1 cellular context compared by ENCODE assay signal in the genomic region with DNA sequence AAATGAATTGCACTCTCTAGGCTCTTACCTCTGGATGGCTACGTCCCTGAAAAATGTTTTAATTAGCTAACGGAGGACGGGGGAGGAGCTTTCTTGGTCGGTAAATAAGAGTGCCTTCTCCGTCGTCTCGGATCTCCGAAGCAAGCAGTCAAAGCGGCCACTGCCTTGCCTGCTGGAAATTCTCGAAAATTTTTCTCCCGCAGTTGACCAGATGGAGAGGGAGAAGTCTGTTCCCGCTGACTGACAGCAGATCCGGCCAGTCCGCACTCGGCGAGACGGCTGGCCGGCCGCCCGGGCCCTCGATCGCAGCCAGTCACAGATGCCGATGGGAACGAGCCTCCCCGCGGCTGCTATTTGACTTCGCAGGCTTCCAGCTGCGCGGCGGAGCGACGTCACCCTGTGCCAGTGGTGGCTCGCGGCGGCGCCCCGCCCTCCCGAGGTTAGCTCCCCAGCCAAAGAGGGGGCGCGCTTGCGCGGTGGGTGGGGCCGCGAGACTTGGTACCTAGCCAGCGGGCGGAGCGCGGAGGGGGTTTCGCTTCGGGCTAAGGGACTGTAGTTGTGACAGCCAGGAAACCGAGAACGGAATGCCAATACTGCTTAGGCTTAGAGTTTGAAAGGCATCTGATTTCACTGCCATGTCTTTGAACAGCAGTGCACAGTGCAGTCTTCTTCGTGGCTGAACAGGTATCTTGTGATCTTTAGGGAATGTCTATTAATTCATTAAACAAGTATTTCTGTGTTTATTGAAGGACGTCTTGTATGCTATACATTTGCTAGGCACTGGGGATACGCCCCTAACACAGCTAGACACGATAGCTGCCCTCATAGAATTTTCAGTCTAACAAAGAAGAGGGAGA.
TF ChIP-seq lines count a peak whose summit lies in the region.

A gene (minus strand): TSS at position 184 of the 857 bp plus-strand sequence. CDS start 5,978 bp downstream, outside the sequence.

TF ChIP-seq in K562, 482 proteins besides CTCF, POLR2A, EP300 and RAD21 (continued from another document and continues in another):
- TF ChIP-seq, protein P1, sequence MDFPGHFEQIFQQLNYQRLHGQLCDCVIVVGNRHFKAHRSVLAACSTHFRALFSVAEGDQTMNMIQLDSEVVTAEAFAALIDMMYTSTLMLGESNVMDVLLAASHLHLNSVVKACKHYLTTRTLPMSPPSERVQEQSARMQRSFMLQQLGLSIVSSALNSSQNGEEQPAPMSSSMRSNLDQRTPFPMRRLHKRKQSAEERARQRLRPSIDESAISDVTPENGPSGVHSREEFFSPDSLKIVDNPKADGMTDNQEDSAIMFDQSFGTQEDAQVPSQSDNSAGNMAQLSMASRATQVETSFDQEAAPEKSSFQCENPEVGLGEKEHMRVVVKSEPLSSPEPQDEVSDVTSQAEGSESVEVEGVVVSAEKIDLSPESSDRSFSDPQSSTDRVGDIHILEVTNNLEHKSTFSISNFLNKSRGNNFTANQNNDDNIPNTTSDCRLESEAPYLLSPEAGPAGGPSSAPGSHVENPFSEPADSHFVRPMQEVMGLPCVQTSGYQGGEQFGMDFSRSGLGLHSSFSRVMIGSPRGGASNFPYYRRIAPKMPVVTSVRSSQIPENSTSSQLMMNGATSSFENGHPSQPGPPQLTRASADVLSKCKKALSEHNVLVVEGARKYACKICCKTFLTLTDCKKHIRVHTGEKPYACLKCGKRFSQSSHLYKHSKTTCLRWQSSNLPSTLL (IDR thresholded peaks at IDR 0.05): no peak
- TF ChIP-seq DMBX1 (CRISPR knock-in tag; IDR thresholded peaks at IDR 0.05; ENCODE audit: borderline replicate concordance) (no peak), RB1 (IDR thresholded peaks at IDR 0.05; ENCODE audit: low read depth) (0 out of 2 replicates have a peak, but pooled peaks have one; percentile 49), TAF1 (IDR thresholded peaks at IDR 0.05; ENCODE audit: control insufficient read depth, extremely low read depth, insufficient read depth, low read length, severe bottlenecking) (peak; percentile 49), KLF13 (tag; IDR thresholded peaks at IDR 0.05; ENCODE audit: borderline replicate concordance, low read depth) (no peak), FOXM1 (IDR thresholded peaks at IDR 0.05; ENCODE audit: low read depth) (no peak), FOXM1 (CRISPR knock-in tag; IDR thresholded peaks at IDR 0.05; ENCODE audit: low read depth) (0 out of 2 replicates have a peak, but pooled peaks have one; percentile 9), CREB1 (IDR thresholded peaks at IDR 0.05) (peak; percentile 84), CREB1 (CRISPR knock-in tag; IDR thresholded peaks at IDR 0.05) (peak; percentile 87), MBD2 (IDR thresholded peaks at IDR 0.05; ENCODE audit: borderline replicate concordance, low read depth) (peak; percentile 88), ZNF316 (IDR thresholded peaks at IDR 0.05) (peak; percentile 61), ATF7 (IDR thresholded peaks at IDR 0.05) (peak; percentile 97), SIN3A (IDR thresholded peaks at IDR 0.05; ENCODE audit: borderline replicate concordance in 2 of 2, control insufficient read depth in 1 of 2, low read depth in 2 of 2, low read length in 2 of 2) (peak in 1 of 2 experiments; percentile 56; a peak in 1 of 4 replicates), CHD1 (IDR thresholded peaks at IDR 0.05; ENCODE audit: low read length) (peak; percentile 2), HDAC6 (IDR thresholded peaks at IDR 0.05; ENCODE audit: low read depth, low read length) (no peak), SMAD3 (CRISPR knock-in tag; conservative IDR thresholded peaks at IDR 0.05) (no peak), SP2 (IDR thresholded peaks at IDR 0.05; ENCODE audit: extremely low read depth, low read depth, low read length, poor library complexity, severe bottlenecking) (peak; percentile 84), HDAC3 (IDR thresholded peaks at IDR 0.05; ENCODE audit: borderline replicate concordance, partially characterized antibody) (no peak), NR2C2 (CRISPR knock-in tag; IDR thresholded peaks at IDR 0.05) (no peak), NR2C2 (tag; IDR thresholded peaks at IDR 0.05) (peak; percentile 54; the same call in 1 of the 2 replicates), SPI1 (IDR thresholded peaks at IDR 0.05; ENCODE audit: borderline replicate concordance, low read depth, low read length) (no peak), SP1 (CRISPR knock-in tag; IDR thresholded peaks at IDR 0.05) (peak; percentile 85), GTF2A2 (tag; IDR thresholded peaks at IDR 0.05) (no peak), ZBTB7A (IDR thresholded peaks at IDR 0.05; ENCODE audit: borderline replicate concordance, control insufficient read depth, low read depth, low read length) (peak; percentile 72; the same call in 1 of the 2 replicates), GATAD2A (IDR thresholded peaks at IDR 0.05) (peak; percentile 63; the same call in 1 of the 2 replicates), HDAC1 (IDR thresholded peaks at IDR 0.05) (peak in 1 of 2 experiments; percentile 15; a peak in 1 of 4 replicates), DACH1 (IDR thresholded peaks at IDR 0.05; ENCODE audit: partially characterized antibody) (peak; percentile 56), NFYB (IDR thresholded peaks at IDR 0.05; ENCODE audit: extremely low read depth, insufficient read length) (peak; percentile 88), DDX20 (tag; IDR thresholded peaks at IDR 0.05; ENCODE audit: low read depth) (no peak)
- TF ChIP-seq, protein P2, sequence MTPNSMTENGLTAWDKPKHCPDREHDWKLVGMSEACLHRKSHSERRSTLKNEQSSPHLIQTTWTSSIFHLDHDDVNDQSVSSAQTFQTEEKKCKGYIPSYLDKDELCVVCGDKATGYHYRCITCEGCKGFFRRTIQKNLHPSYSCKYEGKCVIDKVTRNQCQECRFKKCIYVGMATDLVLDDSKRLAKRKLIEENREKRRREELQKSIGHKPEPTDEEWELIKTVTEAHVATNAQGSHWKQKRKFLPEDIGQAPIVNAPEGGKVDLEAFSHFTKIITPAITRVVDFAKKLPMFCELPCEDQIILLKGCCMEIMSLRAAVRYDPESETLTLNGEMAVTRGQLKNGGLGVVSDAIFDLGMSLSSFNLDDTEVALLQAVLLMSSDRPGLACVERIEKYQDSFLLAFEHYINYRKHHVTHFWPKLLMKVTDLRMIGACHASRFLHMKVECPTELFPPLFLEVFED (CRISPR knock-in tag; conservative IDR thresholded peaks at IDR 0.05): no peak
- TF ChIP-seq, protein P3, sequence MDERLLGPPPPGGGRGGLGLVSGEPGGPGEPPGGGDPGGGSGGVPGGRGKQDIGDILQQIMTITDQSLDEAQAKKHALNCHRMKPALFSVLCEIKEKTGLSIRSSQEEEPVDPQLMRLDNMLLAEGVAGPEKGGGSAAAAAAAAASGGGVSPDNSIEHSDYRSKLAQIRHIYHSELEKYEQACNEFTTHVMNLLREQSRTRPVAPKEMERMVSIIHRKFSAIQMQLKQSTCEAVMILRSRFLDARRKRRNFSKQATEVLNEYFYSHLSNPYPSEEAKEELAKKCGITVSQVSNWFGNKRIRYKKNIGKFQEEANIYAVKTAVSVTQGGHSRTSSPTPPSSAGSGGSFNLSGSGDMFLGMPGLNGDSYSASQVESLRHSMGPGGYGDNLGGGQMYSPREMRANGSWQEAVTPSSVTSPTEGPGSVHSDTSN (CRISPR knock-in tag; IDR thresholded peaks at IDR 0.05; ENCODE audit: low read depth): peak; percentile 90
- TF ChIP-seq, protein P3 (tag; conservative IDR thresholded peaks at IDR 0.05; ENCODE audit: low read depth): peak; percentile 97
- TF ChIP-seq, protein P4, sequence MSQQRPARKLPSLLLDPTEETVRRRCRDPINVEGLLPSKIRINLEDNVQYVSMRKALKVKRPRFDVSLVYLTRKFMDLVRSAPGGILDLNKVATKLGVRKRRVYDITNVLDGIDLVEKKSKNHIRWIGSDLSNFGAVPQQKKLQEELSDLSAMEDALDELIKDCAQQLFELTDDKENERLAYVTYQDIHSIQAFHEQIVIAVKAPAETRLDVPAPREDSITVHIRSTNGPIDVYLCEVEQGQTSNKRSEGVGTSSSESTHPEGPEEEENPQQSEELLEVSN (IDR thresholded peaks at IDR 0.05; ENCODE audit: borderline replicate concordance in 1 of 2, extremely low read depth in 1 of 2, insufficient read depth in 1 of 2, insufficient read length in 1 of 2, low read depth in 1 of 2, low read length in 1 of 2, poor library complexity in 1 of 2, severe bottlenecking in 1 of 2): peak in 1 of 2 experiments; percentile 72
- TF ChIP-seq, protein P5, sequence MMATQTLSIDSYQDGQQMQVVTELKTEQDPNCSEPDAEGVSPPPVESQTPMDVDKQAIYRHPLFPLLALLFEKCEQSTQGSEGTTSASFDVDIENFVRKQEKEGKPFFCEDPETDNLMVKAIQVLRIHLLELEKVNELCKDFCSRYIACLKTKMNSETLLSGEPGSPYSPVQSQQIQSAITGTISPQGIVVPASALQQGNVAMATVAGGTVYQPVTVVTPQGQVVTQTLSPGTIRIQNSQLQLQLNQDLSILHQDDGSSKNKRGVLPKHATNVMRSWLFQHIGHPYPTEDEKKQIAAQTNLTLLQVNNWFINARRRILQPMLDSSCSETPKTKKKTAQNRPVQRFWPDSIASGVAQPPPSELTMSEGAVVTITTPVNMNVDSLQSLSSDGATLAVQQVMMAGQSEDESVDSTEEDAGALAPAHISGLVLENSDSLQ (IDR thresholded peaks at IDR 0.05): peak; percentile 99
- TF ChIP-seq, protein P6, sequence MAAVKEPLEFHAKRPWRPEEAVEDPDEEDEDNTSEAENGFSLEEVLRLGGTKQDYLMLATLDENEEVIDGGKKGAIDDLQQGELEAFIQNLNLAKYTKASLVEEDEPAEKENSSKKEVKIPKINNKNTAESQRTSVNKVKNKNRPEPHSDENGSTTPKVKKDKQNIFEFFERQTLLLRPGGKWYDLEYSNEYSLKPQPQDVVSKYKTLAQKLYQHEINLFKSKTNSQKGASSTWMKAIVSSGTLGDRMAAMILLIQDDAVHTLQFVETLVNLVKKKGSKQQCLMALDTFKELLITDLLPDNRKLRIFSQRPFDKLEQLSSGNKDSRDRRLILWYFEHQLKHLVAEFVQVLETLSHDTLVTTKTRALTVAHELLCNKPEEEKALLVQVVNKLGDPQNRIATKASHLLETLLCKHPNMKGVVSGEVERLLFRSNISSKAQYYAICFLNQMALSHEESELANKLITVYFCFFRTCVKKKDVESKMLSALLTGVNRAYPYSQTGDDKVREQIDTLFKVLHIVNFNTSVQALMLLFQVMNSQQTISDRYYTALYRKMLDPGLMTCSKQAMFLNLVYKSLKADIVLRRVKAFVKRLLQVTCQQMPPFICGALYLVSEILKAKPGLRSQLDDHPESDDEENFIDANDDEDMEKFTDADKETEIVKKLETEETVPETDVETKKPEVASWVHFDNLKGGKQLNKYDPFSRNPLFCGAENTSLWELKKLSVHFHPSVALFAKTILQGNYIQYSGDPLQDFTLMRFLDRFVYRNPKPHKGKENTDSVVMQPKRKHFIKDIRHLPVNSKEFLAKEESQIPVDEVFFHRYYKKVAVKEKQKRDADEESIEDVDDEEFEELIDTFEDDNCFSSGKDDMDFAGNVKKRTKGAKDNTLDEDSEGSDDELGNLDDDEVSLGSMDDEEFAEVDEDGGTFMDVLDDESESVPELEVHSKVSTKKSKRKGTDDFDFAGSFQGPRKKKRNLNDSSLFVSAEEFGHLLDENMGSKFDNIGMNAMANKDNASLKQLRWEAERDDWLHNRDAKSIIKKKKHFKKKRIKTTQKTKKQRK (IDR thresholded peaks at IDR 0.05; ENCODE audit: borderline replicate concordance, low read depth, low read length): peak; percentile 52; the same call in 1 of the 2 replicates
- TF ChIP-seq, protein P7, sequence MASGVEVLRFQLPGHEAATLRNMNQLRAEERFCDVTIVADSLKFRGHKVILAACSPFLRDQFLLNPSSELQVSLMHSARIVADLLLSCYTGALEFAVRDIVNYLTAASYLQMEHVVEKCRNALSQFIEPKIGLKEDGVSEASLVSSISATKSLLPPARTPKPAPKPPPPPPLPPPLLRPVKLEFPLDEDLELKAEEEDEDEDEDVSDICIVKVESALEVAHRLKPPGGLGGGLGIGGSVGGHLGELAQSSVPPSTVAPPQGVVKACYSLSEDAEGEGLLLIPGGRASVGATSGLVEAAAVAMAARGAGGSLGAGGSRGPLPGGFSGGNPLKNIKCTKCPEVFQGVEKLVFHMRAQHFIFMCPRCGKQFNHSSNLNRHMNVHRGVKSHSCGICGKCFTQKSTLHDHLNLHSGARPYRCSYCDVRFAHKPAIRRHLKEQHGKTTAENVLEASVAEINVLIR (CRISPR knock-in tag; IDR thresholded peaks at IDR 0.05): peak; percentile 61; the same call in 1 of the 2 replicates
- TF ChIP-seq, protein P8, sequence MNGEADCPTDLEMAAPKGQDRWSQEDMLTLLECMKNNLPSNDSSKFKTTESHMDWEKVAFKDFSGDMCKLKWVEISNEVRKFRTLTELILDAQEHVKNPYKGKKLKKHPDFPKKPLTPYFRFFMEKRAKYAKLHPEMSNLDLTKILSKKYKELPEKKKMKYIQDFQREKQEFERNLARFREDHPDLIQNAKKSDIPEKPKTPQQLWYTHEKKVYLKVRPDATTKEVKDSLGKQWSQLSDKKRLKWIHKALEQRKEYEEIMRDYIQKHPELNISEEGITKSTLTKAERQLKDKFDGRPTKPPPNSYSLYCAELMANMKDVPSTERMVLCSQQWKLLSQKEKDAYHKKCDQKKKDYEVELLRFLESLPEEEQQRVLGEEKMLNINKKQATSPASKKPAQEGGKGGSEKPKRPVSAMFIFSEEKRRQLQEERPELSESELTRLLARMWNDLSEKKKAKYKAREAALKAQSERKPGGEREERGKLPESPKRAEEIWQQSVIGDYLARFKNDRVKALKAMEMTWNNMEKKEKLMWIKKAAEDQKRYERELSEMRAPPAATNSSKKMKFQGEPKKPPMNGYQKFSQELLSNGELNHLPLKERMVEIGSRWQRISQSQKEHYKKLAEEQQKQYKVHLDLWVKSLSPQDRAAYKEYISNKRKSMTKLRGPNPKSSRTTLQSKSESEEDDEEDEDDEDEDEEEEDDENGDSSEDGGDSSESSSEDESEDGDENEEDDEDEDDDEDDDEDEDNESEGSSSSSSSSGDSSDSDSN (IDR thresholded peaks at IDR 0.05; ENCODE audit: borderline replicate concordance in 1 of 2, low read depth in 2 of 2, low read length in 2 of 2): peak in 1 of 2 experiments; percentile 52; a peak in 2 of 4 replicates
- TF ChIP-seq, protein P9, sequence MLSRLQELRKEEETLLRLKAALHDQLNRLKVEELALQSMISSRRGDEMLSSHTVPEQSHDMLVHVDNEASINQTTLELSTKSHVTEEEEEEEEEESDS (CRISPR knock-in tag; IDR thresholded peaks at IDR 0.05): no peak
- TF ChIP-seq, protein P10, sequence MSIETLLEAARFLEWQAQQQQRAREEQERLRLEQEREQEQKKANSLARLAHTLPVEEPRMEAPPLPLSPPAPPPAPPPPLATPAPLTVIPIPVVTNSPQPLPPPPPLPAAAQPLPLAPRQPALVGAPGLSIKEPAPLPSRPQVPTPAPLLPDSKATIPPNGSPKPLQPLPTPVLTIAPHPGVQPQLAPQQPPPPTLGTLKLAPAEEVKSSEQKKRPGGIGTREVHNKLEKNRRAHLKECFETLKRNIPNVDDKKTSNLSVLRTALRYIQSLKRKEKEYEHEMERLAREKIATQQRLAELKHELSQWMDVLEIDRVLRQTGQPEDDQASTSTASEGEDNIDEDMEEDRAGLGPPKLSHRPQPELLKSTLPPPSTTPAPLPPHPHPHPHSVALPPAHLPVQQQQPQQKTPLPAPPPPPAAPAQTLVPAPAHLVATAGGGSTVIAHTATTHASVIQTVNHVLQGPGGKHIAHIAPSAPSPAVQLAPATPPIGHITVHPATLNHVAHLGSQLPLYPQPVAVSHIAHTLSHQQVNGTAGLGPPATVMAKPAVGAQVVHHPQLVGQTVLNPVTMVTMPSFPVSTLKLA (conservative IDR thresholded peaks at IDR 0.05): peak; percentile 56 to 76; a peak in 3 of 4 replicates
